In genomic region chr16:12744860-12745259, GRCh38 we compare ENCODE assay signal across 32 cellular contexts.
"Had no signal": no experiment of that assay in that cellular context is flagged by ENCODE, and none has a peak within 500 bp of the region (broad histone marks: within the 10 kb centered on the region; RNA-seq: fewer than 3 reads in every experiment).

No MANE protein-coding gene starts in this region.

- H3K4me1 ChIP-seq: adrenal gland, body of pancreas had no signal

- H3K4me1 Mint-ChIP-seq: activated B cell treated with CpG ODN at 0.5 μM for 24 hours had no signal

- ATAC-seq: activated CD4-positive, CD25-positive, alpha-beta regulatory T cell treated with anti-CD3 and anti-CD28 coated beads, Interleukin-2, amount 50 U/mL, for 24 hours; activated CD8-positive, alpha-beta T cell treated with anti-CD3 and anti-CD28 coated beads for 36 hours; activated naive CD8-positive, alpha-beta T cell treated with anti-CD3 and anti-CD28 coated beads, Interleukin-2, amount 50 U/mL, for 24 hours; activated T-cell treated with anti-CD3 and anti-CD28 coated beads, Interleukin-2, amount 50 U/mL, for 4 hours; activated T-helper 17 cell treated with anti-CD3 and anti-CD28 coated beads, Interleukin-2, amount 50 U/mL, for 72 hours; body of pancreas; esophagus mucosa; T-helper 17 cell had no signal

- DNase-seq: activated B cell treated with CpG ODN at 0.5 μM for 24 hours; activated CD4-positive, alpha-beta T cell treated with anti-CD3 and anti-CD28 coated beads for 48 hours; activated CD4-positive, alpha-beta T cell treated with anti-CD3 and anti-CD28 coated beads, Interleukin-2, amount 50 U/mL, for 1 hour; activated CD4-positive, alpha-beta T cell treated with anti-CD3 and anti-CD28 coated beads, Interleukin-2, amount 50 U/mL, for 48 hours; activated CD8-positive, alpha-beta memory T cell treated with anti-CD3 and anti-CD28 coated beads for 24 hours; activated CD8-positive, alpha-beta T cell treated with anti-CD3 and anti-CD28 coated beads for 36 hours; activated effector memory CD4-positive, alpha-beta T cell treated with Interleukin-2 at 50 U/mL for 16 hours; activated gamma-delta T cell treated with Interleukin-2 at 50 U/mL for 16 hours; activated naive CD4-positive, alpha-beta T cell treated with anti-CD3 and anti-CD28 coated beads for 36 hours; activated naive CD8-positive, alpha-beta T cell treated with anti-CD3 and anti-CD28 coated beads for 36 hours; activated naive CD8-positive, alpha-beta T cell treated with anti-CD3 and anti-CD28 coated beads, Interleukin-2, amount 50 U/mL, for 24 hours; activated T-cell treated with anti-CD3 and anti-CD28 coated beads, Interleukin-2, amount 50 U/mL, for 4 hours; amygdala; aorta; body of pancreas; caudate nucleus; cortex of kidney; effector CD8-positive, alpha-beta T cell; foreskin fibroblast; head of caudate nucleus; T-helper 1 cell; T-helper 17 cell; T1000; WERI-Rb-1 had no signal

- H3K27ac ChIP-seq: adrenal gland, body of pancreas, WERI-Rb-1 had no signal

- H3K9me3 ChIP-seq: adrenal gland had no signal

- H3K4me3 ChIP-seq: adrenal gland, body of pancreas had no signal

- H3K36me3 ChIP-seq: adrenal gland had no signal

- H3K27me3 Mint-ChIP-seq: activated B cell treated with CpG ODN at 0.5 μM for 24 hours; activated CD8-positive, alpha-beta T cell treated with anti-CD3 and anti-CD28 coated beads for 36 hours; activated naive CD4-positive, alpha-beta T cell treated with anti-CD3 and anti-CD28 coated beads, Interleukin-2, amount 50 U/mL, for 24 hours; activated naive CD8-positive, alpha-beta T cell treated with anti-CD3 and anti-CD28 coated beads for 36 hours; activated naive CD8-positive, alpha-beta T cell treated with anti-CD3 and anti-CD28 coated beads, Interleukin-2, amount 50 U/mL, for 24 hours; activated T-helper 17 cell treated with anti-CD3 and anti-CD28 coated beads, Interleukin-2, amount 50 U/mL, for 72 hours; T-helper 17 cell had no signal

- H3K27ac Mint-ChIP-seq: activated B cell treated with CpG ODN at 0.5 μM for 24 hours; activated CD8-positive, alpha-beta T cell treated with anti-CD3 and anti-CD28 coated beads for 36 hours; activated naive CD4-positive, alpha-beta T cell treated with anti-CD3 and anti-CD28 coated beads for 36 hours; activated naive CD4-positive, alpha-beta T cell treated with anti-CD3 and anti-CD28 coated beads, Interleukin-2, amount 50 U/mL, for 24 hours; activated naive CD8-positive, alpha-beta T cell treated with anti-CD3 and anti-CD28 coated beads for 36 hours; activated naive CD8-positive, alpha-beta T cell treated with anti-CD3 and anti-CD28 coated beads, Interleukin-2, amount 50 U/mL, for 24 hours; activated T-helper 17 cell treated with anti-CD3 and anti-CD28 coated beads, Interleukin-2, amount 50 U/mL, for 72 hours; T-helper 17 cell; T-helper 2 cell treated with Interferon-gamma antibody and Interleukin-4, amounts not matched to agents 5 μg/mL and 100 μg/mL, for 36 hours had no signal

- FAIRE-seq: colon, frontal cortex had no signal

- H3K4me3 Mint-ChIP-seq: activated B cell treated with CpG ODN at 0.5 μM for 24 hours; activated CD8-positive, alpha-beta T cell treated with anti-CD3 and anti-CD28 coated beads for 36 hours; activated naive CD4-positive, alpha-beta T cell treated with anti-CD3 and anti-CD28 coated beads for 36 hours; activated naive CD4-positive, alpha-beta T cell treated with anti-CD3 and anti-CD28 coated beads, Interleukin-2, amount 50 U/mL, for 24 hours; activated naive CD8-positive, alpha-beta T cell treated with anti-CD3 and anti-CD28 coated beads for 36 hours; activated naive CD8-positive, alpha-beta T cell treated with anti-CD3 and anti-CD28 coated beads, Interleukin-2, amount 50 U/mL, for 24 hours; activated T-cell treated with anti-CD3 and anti-CD28 coated beads, Interleukin-2, amount 50 U/mL, for 4 hours; activated T-helper 17 cell treated with anti-CD3 and anti-CD28 coated beads, Interleukin-2, amount 50 U/mL, for 72 hours; T-helper 17 cell; T-helper 2 cell treated with Interferon-gamma antibody and Interleukin-4, amounts not matched to agents 5 μg/mL and 100 μg/mL, for 36 hours had no signal

- H3K27me3 ChIP-seq: adrenal gland, body of pancreas had no signal
